In genomic region chr4:103197765-103198110, GRCh38 we compare ENCODE assay signal across 8 cellular contexts. TPM values are rescaled to one million over a fixed set of nuclear protein-coding genes. Genes with fewer than 3 reads are reported as not detected.
DNase-seq lines count a peak whose midpoint lies in the region; ATAC-seq and TF ChIP-seq lines count a peak whose summit lies in the region.

No MANE protein-coding gene starts in this region.

- peaks cover 3% of the 10 kb centered on the region for H3K27me3 Mint-ChIP-seq in activated naive CD4-positive, alpha-beta T cell treated with anti-CD3 and anti-CD28 coated beads for 36 hours (ENCODE audit: low read depth)
- H3K27me3 Mint-ChIP-seq in WTC11 (ENCODE audit: low read depth), result no peaks in the 10 kb centered on the region

- H3K27me3 ChIP-seq in right cardiac atrium (ENCODE audit: control insufficient read depth, insufficient read depth) (no peaks in the 10 kb centered on the region), skeletal muscle tissue (ENCODE audit: control insufficient read depth in 3 of 3, insufficient read depth in 3 of 3, low read length in 3 of 3) (no peaks in the 10 kb centered on the region)

- H3K36me3 ChIP-seq in skeletal muscle tissue (ENCODE audit: control insufficient read depth in 3 of 3, insufficient read depth in 3 of 3, low read length in 3 of 3), result no peaks in the 10 kb centered on the region

- POLR2A ChIA-PET in WTC11 (lab: Charles Lee), result interaction anchor here (0.6 kb wide), 1 partner anchor 47 kb away, joined by 3 read pairs; no protein-coding TSS in a partner anchor

- no peaks in the 10 kb centered on the region for H3K9me3 Mint-ChIP-seq in activated naive CD4-positive, alpha-beta T cell treated with anti-CD3 and anti-CD28 coated beads for 36 hours
- H3K9me3 Mint-ChIP-seq in WTC11, result no peaks in the 10 kb centered on the region

- ATAC-seq in HG03066 (IDR thresholded peaks at IDR 0.05; ENCODE audit: low read depth, unreplicated experiment), result peak; percentile 47
- ATAC-seq in WTC11, result peak; percentile 52
- ATAC-seq in right cardiac atrium, result peak; percentile 41 to 44

- H3K9me3 ChIP-seq in right cardiac atrium (ENCODE audit: control insufficient read depth, low read length), result no peaks in the 10 kb centered on the region
- no peaks in the 10 kb centered on the region for H3K9me3 ChIP-seq in skeletal muscle tissue (ENCODE audit: control insufficient read depth in 3 of 3, low read length in 3 of 3)

- H3K9ac ChIP-seq in skeletal muscle tissue (ENCODE audit: low read depth in 1 of 3, low read length in 3 of 3), result peak overlapping the region; percentile 85 to 90 (median 89)

- peak overlapping the region; percentile 84 for H3K4me3 ChIP-seq in right cardiac atrium (ENCODE audit: low read length)
- H3K4me3 ChIP-seq in skeletal muscle tissue (ENCODE audit: low read length in 3 of 3), result peak overlapping the region; percentile 79 to 93 (median 82)

- CTCF ChIA-PET in activated naive CD4-positive, alpha-beta T cell treated with anti-CD3 and anti-CD28 coated beads for 36 hours (lab: Charles Lee), result no interaction called here
- CTCF ChIA-PET in WTC11 (lab: Charles Lee), result interaction anchor here (0.9 kb wide), 1 partner anchor 98 kb away, joined by 3 read pairs; the partner anchor contains the start of gene BDH2

- DNase-seq in activated naive CD4-positive, alpha-beta T cell treated with anti-CD3 and anti-CD28 coated beads for 36 hours, result no peak
- no peak for DNase-seq in activated naive CD4-positive, alpha-beta T cell (lab: John Stamatoyannopoulos, UW)
- DNase-seq in WTC11 (ENCODE audit: low spot score) (no peak), right cardiac atrium (no peak), NCI-H446 treated with DMSO at 0.1 percent for 48 hours (lab: John Stamatoyannopoulos, UW) (no peak)
- no peak for DNase-seq in stimulated activated naive CD4-positive, alpha-beta T cell (lab: John Stamatoyannopoulos, UW)

- H3K4me1 ChIP-seq in right cardiac atrium (ENCODE audit: control insufficient read depth, insufficient read depth, low read length) (no peaks in the 10 kb centered on the region), skeletal muscle tissue (ENCODE audit: control insufficient read depth in 3 of 3, insufficient read depth in 3 of 3, low read length in 3 of 3) (peaks cover 3 to 11% (median 7%) of the 10 kb centered on the region in 3 donors)

- intact Hi-C loops in activated naive CD4-positive, alpha-beta T cell treated with anti-CD3 and anti-CD28 coated beads for 36 hours (cut with micrococcal nuclease), result loop anchor here (1.0 to 2.0 kb wide), 7 partner anchors 121 to 1861 kb away; partner anchors contain the start of genes CISD2, MANBA, SLC39A8 and SLC9B1
- intact Hi-C loops in right cardiac atrium (cut with DNase I), result no loop called here

- no peak for TF ChIP-seq CTCF in WTC11 (IDR thresholded peaks at IDR 0.05)

- H3K4me3 Mint-ChIP-seq in activated naive CD4-positive, alpha-beta T cell treated with anti-CD3 and anti-CD28 coated beads for 36 hours, result peak overlapping the region; percentile 87
- H3K4me3 Mint-ChIP-seq in WTC11, result peak overlapping the region; percentile 81

- peaks cover 7% of the 10 kb centered on the region for H3K4me1 Mint-ChIP-seq in activated naive CD4-positive, alpha-beta T cell treated with anti-CD3 and anti-CD28 coated beads for 36 hours (ENCODE audit: low read depth)
- H3K4me1 Mint-ChIP-seq in WTC11, result peaks cover 14% of the 10 kb centered on the region

- H3K27ac ChIP-seq in right cardiac atrium (ENCODE audit: low read length) (no peak overlapping the region), skeletal muscle tissue (ENCODE audit: low read depth, low read length) (no peak overlapping the region)

- peaks cover 20% of the 10 kb centered on the region for H3K36me3 Mint-ChIP-seq in activated naive CD4-positive, alpha-beta T cell treated with anti-CD3 and anti-CD28 coated beads for 36 hours (ENCODE audit: low read depth)
- H3K36me3 Mint-ChIP-seq in WTC11, result peaks cover 35% of the 10 kb centered on the region

- under 1% methylated on average over 9 of the region's 9 CpGs for WGBS in right cardiac atrium

- H3K27ac Mint-ChIP-seq in activated naive CD4-positive, alpha-beta T cell treated with anti-CD3 and anti-CD28 coated beads for 36 hours, result peak overlapping the region; percentile 63
- H3K27ac Mint-ChIP-seq in WTC11, result no peak overlapping the region; the same call in 1 of the 2 replicates

TF ChIP-seq in WTC11, 78 proteins besides CTCF, POLR2A, EP300 and RAD21:
- TF ChIP-seq SOX15 (CRISPR knock-in tag; IDR thresholded peaks at IDR 0.05) (no peak), ZNF317 (CRISPR knock-in tag; IDR thresholded peaks at IDR 0.05; ENCODE audit: borderline replicate concordance, low read depth) (no peak), KAT7 (CRISPR knock-in tag; IDR thresholded peaks at IDR 0.05; ENCODE audit: borderline replicate concordance) (no peak), ZNF121 (CRISPR knock-in tag; IDR thresholded peaks at IDR 0.05) (peak; percentile 87)

RNA-seq across cellular contexts. Expression of gene CENPE, which starts 0.4 kb away (rescaled TPM):
- 10 to 100 TPM; 38.1 to 45.2 TPM for total RNA-seq in activated naive CD4-positive, alpha-beta T cell treated with anti-CD3 and anti-CD28 coated beads for 36 hours
- total RNA-seq in WTC11 (2021) (41.5 to 46.6 TPM (median 44.4 TPM) in 3 replicates), right cardiac atrium (under 1 TPM; 0.56 to 0.77 (median 0.61) TPM), skeletal muscle tissue (3.1 TPM)
- 0.14 TPM for polyA plus RNA-seq in right cardiac atrium
